17 cellular contexts compared by ENCODE assay signal in genomic region chr10:4504550-4504949, GRCh38.
DNase-seq lines count a peak whose midpoint lies in the region; ATAC-seq and TF ChIP-seq lines count a peak whose summit lies in the region.
"Had no signal": no experiment of that assay in that cellular context is flagged by ENCODE, and none has a peak within 500 bp of the region (broad histone marks: within the 10 kb centered on the region; RNA-seq: fewer than 3 reads in every experiment).

No MANE protein-coding gene starts in this region.

- no peaks in the 10 kb centered on the region for H3K36me3 Mint-ChIP-seq in neural progenitor cell
- H3K36me3 Mint-ChIP-seq: CD4-positive, CD25-positive, alpha-beta regulatory T cell; CD8-positive, alpha-beta T cell had no signal

- peak overlapping the region; percentile 38 for H2AFZ ChIP-seq in neural progenitor cell (replicated peaks)
- H2AFZ ChIP-seq in PC-3 (ENCODE audit: low read length), result no peak overlapping the region

- H3K4me1 Mint-ChIP-seq in neural progenitor cell, result no peaks in the 10 kb centered on the region
- H3K4me1 Mint-ChIP-seq: B cell; CD4-positive, CD25-positive, alpha-beta regulatory T cell had no signal

- H3K4me2 ChIP-seq in neural progenitor cell, result no peak overlapping the region
- no peak overlapping the region for H3K4me2 ChIP-seq in PC-3 (ENCODE audit: low read length)
- H3K4me2 ChIP-seq: BLaER1 had no signal

- H3K4me1 ChIP-seq in right cardiac atrium (ENCODE audit: control insufficient read depth, insufficient read depth, low read length) (no peaks in the 10 kb centered on the region), neural progenitor cell (no peaks in the 10 kb centered on the region), PC-3 (ENCODE audit: insufficient read depth, low read length) (no peaks in the 10 kb centered on the region)
- H3K4me1 ChIP-seq: HAP-1 had no signal

- H3K9me3 ChIP-seq in right cardiac atrium (ENCODE audit: control insufficient read depth, low read length), result no peaks in the 10 kb centered on the region
- no peaks in the 10 kb centered on the region for H3K9me3 ChIP-seq in neural progenitor cell (ENCODE audit: low read depth)
- no peaks in the 10 kb centered on the region for H3K9me3 ChIP-seq in PC-3 (ENCODE audit: low read length)
- H3K9me3 ChIP-seq: BLaER1, HAP-1 had no signal

- intact Hi-C loops in left cardiac atrium (cut with DNase I) (loop anchor here in 1 of 2 donors (10.0 kb wide), 1 partner anchor 410 kb away; no protein-coding TSS in a partner anchor), right cardiac atrium (cut with DNase I) (no loop called here), left ventricle myocardium superior (cut with micrococcal nuclease) (no loop called here), PC-3 (cut with micrococcal nuclease) (no loop called here)

- H4K20me1 ChIP-seq in neural progenitor cell (ENCODE audit: low read depth) (no peaks in the 10 kb centered on the region), PC-3 (ENCODE audit: low read length) (no peaks in the 10 kb centered on the region)
- H4K20me1 ChIP-seq: BLaER1 had no signal

- POLR2A ChIA-PET in PC-3 (lab: Charles Lee; ENCODE audit: unreplicated experiment), result interaction anchor here (0.7 kb wide), 1 partner anchor 643 kb away, joined by 4 read pairs; no protein-coding TSS in a partner anchor

- H3K79me2 ChIP-seq in neural progenitor cell (ENCODE audit: low read depth), result no peaks in the 10 kb centered on the region
- H3K79me2 ChIP-seq in PC-3 (ENCODE audit: low read length), result no peaks in the 10 kb centered on the region

- no TSS peak for BruUV-seq in PC-3 (replicated peaks; lab: Mats Ljungman, UMichigan)

- H3K27me3 Mint-ChIP-seq in neural progenitor cell (ENCODE audit: insufficient read depth, low read depth), result no peaks in the 10 kb centered on the region

- no peak overlapping the region for H3K4me3 ChIP-seq in right cardiac atrium (ENCODE audit: low read length)
- H3K4me3 ChIP-seq in neural progenitor cell, result no peak overlapping the region
- H3K4me3 ChIP-seq in PC-3 (ENCODE audit: low read length), result no peak overlapping the region
- H3K4me3 ChIP-seq: BLaER1, HAP-1 had no signal

- no peaks in the 10 kb centered on the region for H3K27me3 ChIP-seq in right cardiac atrium (ENCODE audit: control insufficient read depth, insufficient read depth)
- no peaks in the 10 kb centered on the region for H3K27me3 ChIP-seq in neural progenitor cell
- no peaks in the 10 kb centered on the region for H3K27me3 ChIP-seq in PC-3 (ENCODE audit: low read length)
- H3K27me3 ChIP-seq: BLaER1 had no signal

- no peak overlapping the region for H3K27ac ChIP-seq in right cardiac atrium (ENCODE audit: low read length)
- no peak overlapping the region for H3K27ac ChIP-seq in neural progenitor cell
- H3K27ac ChIP-seq in PC-3 (ENCODE audit: low read length), result no peak overlapping the region
- H3K27ac ChIP-seq: BLaER1, C4-2B had no signal

- H3K9me3 Mint-ChIP-seq in neural progenitor cell, result no peaks in the 10 kb centered on the region
- H3K9me3 Mint-ChIP-seq: CD4-positive, CD25-positive, alpha-beta regulatory T cell; CD8-positive, alpha-beta T cell; HFFc6 had no signal

- no peak for TF ChIP-seq CTCF in neural progenitor cell (IDR thresholded peaks at IDR 0.05)
- no peak for TF ChIP-seq CTCF in PC-3 (conservative IDR thresholded peaks at IDR 0.05; ENCODE audit: low read depth, low read length)

- H3K9me2 ChIP-seq in PC-3 (replicated peaks; ENCODE audit: low read length), result no peaks in the 10 kb centered on the region

- CTCF ChIA-PET in PC-3 (lab: Charles Lee), result no interaction called here

- H3K9ac ChIP-seq in neural progenitor cell (no peak overlapping the region), PC-3 (ENCODE audit: low read length) (no peak overlapping the region)
- H3K9ac ChIP-seq: BLaER1 had no signal

- 78% methylated on average over 5 of the region's 5 CpGs for WGBS in right cardiac atrium

- H3F3A ChIP-seq in neural progenitor cell (ENCODE audit: low read depth), result no peaks in the 10 kb centered on the region
- no peaks in the 10 kb centered on the region for H3F3A ChIP-seq in PC-3 (ENCODE audit: low read length, unreplicated experiment)

- peak; percentile 43 to 44 for ATAC-seq in left cardiac atrium
- no peak for ATAC-seq in right cardiac atrium
- ATAC-seq in left ventricle myocardium superior, result peak; percentile 53
- ATAC-seq in PC-3, result no peak
- ATAC-seq: CD8-positive, alpha-beta T cell had no signal

- no peaks in the 10 kb centered on the region for H3K36me3 ChIP-seq in neural progenitor cell
- no peaks in the 10 kb centered on the region for H3K36me3 ChIP-seq in PC-3 (ENCODE audit: low read depth, low read length)
- H3K36me3 ChIP-seq: BLaER1, HAP-1 had no signal

- H3K27ac Mint-ChIP-seq in neural progenitor cell, result no peak overlapping the region
- H3K27ac Mint-ChIP-seq: B cell; CD4-positive, CD25-positive, alpha-beta regulatory T cell; CD8-positive, alpha-beta T cell; HFFc6 had no signal

- DNase-seq in left cardiac atrium (no peak), right cardiac atrium (no peak), left ventricle myocardium superior (no peak), neural progenitor cell (ENCODE audit: low spot score) (no peak), PC-3 (no peak), A172 (ENCODE audit: low spot score) (no peak)
- DNase-seq: Caco-2; CD4-positive, CD25-positive, alpha-beta regulatory T cell; CD8-positive, alpha-beta T cell; DMS153; DND-41; GOT3; HFFc6 had no signal

- H3K4me3 Mint-ChIP-seq in neural progenitor cell, result no peak overlapping the region
- H3K4me3 Mint-ChIP-seq: B cell; CD4-positive, CD25-positive, alpha-beta regulatory T cell; CD8-positive, alpha-beta T cell; HFFc6 had no signal

Comparison
In these comparisons a context has a peak if more than half of its experiments do, and no peak if none do; other contexts are left out.
1. ATAC-seq: peak in left cardiac atrium (2 of 2) and left ventricle myocardium superior (single experiment); none in right cardiac atrium (0 of 2) and PC-3 (single experiment).